Comparison of ENCODE assay signal across 11 cellular contexts in the genomic region with DNA sequence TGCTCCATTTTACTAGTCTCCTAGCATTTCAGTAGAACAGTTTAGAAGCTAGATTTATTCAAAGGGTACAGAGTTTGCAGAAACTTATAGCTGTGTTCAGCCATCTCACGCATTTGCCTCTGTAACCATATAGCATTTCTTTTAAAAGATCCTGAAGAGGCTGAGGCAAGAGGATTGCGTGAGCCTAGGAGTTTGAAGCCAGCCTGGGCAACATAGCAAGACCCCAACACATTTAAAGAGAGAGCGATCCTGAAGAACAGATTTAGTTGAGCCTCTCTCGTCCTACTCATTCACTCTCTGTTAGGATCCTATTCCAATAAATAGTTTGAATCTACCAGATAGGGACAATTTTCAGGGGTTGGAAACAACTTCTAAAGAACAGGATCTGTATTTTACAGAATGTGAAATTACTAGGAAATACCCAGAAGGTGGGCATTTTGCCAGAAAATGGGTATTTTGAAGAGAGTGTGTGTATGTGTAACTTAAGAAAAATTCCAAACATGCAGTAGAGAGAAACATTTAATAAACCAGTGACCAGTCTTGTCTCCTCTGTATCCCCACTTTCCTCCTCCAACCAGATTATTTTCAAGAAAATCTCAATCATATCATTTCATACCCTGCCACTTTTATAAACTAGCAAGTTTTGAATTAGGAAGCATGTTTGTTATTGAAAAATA. TPM values are rescaled to one million over a fixed set of nuclear protein-coding genes. Genes with fewer than 3 reads are reported as not detected.
DNase-seq lines count a peak whose midpoint lies in the region; ATAC-seq and TF ChIP-seq lines count a peak whose summit lies in the region.
"Had no signal": no experiment of that assay in that cellular context is flagged by ENCODE, and none has a peak within 500 bp of the region (broad histone marks: within the 10 kb centered on the region; RNA-seq: fewer than 3 reads in every experiment).

No MANE protein-coding gene starts in this region.

- TF ChIP-seq CTCF in BJ (IDR thresholded peaks at IDR 0.05; ENCODE audit: insufficient read depth, low read depth, low read length) (no peak), breast epithelium (IDR thresholded peaks at IDR 0.05) (no peak)

- peak overlapping the region in 9 of 10 donors; percentile 5 to 60 (median 23) for H3K4me3 Mint-ChIP-seq in naive thymus-derived CD4-positive, alpha-beta T cell

- intact Hi-C loops in breast epithelium (cut with DNase I; ENCODE audit: low total_unique reads): no loop called here
- intact Hi-C loops in naive thymus-derived CD4-positive, alpha-beta T cell (cut with micrococcal nuclease): no loop called here

- H3K27me3 ChIP-seq in BJ (ENCODE audit: control insufficient read depth, insufficient read depth, low read length): no peaks in the 10 kb centered on the region
- no peaks in the 10 kb centered on the region for H3K27me3 ChIP-seq in breast epithelium
- H3K27me3 ChIP-seq in naive thymus-derived CD4-positive, alpha-beta T cell (ENCODE audit: control insufficient read depth in 2 of 2, insufficient read depth in 2 of 2, low read length in 2 of 2): no peaks in the 10 kb centered on the region

- peak overlapping the region in 5 of 9 donors; percentile 20 to 66 (median 53) for H3K27ac Mint-ChIP-seq in naive thymus-derived CD4-positive, alpha-beta T cell

- no peaks in the 10 kb centered on the region for H3K9me3 ChIP-seq in breast epithelium
- no peaks in the 10 kb centered on the region for H3K9me3 ChIP-seq in naive thymus-derived CD4-positive, alpha-beta T cell (ENCODE audit: control insufficient read depth in 2 of 3, low read length in 3 of 3)

- DNase-seq in BJ (ENCODE audit: low read depth) (peak; percentile 41), breast epithelium (ENCODE audit: low spot score in 2 of 2) (no peak), SKM-1 (lab: John Stamatoyannopoulos, UW; ENCODE audit: unreplicated experiment) (no peak)
- no peak for DNase-seq in naive thymus-derived CD4-positive, alpha-beta T cell
- DNase-seq in stimulated activated CD4-positive, alpha-beta T cell treated with anti-CD3 and anti-CD28 coated beads, Interleukin-1b, Interleukin-23, amount 100 ng/mL, for 48 hours: no peak
- DNase-seq: effector memory CD4-positive, alpha-beta T cell; posterior cingulate gyrus had no signal

- peak overlapping the region; percentile 2 to 41 for H3K27ac ChIP-seq in breast epithelium
- H3K27ac ChIP-seq in naive thymus-derived CD4-positive, alpha-beta T cell (ENCODE audit: low read depth, low read length): no peak overlapping the region
- H3K27ac ChIP-seq: VCaP had no signal

- CTCF ChIA-PET in BJ (lab: Yijun Ruan, JAX): no interaction called here
- CTCF ChIA-PET in naive thymus-derived CD4-positive, alpha-beta T cell (lab: Charles Lee): no interaction called here

- no peaks in the 10 kb centered on the region for H3K27me3 Mint-ChIP-seq in naive thymus-derived CD4-positive, alpha-beta T cell

- no peak for TF ChIP-seq EP300 in Ishikawa (IDR thresholded peaks at IDR 0.05; ENCODE audit: borderline replicate concordance)

- no peak for TF ChIP-seq RAD21 in Ishikawa (IDR thresholded peaks at IDR 0.05; ENCODE audit: low read depth)

- H3K4me1 ChIP-seq in breast epithelium: peaks cover 0 to 30% of the 10 kb centered on the region in 2 donors
- peaks cover 33 to 37% of the 10 kb centered on the region in 2 donors for H3K4me1 ChIP-seq in naive thymus-derived CD4-positive, alpha-beta T cell (ENCODE audit: control insufficient read depth in 2 of 2, insufficient read depth in 2 of 2, low read length in 2 of 2)

- H3K9me3 Mint-ChIP-seq in naive thymus-derived CD4-positive, alpha-beta T cell: no peaks in the 10 kb centered on the region

- H3K4me1 Mint-ChIP-seq in naive thymus-derived CD4-positive, alpha-beta T cell: peaks cover 47 to 72% (median 61%) of the 10 kb centered on the region in 7 donors

- H3K36me3 Mint-ChIP-seq in naive thymus-derived CD4-positive, alpha-beta T cell: peaks cover 3 to 27% (median 9%) of the 10 kb centered on the region in 5 donors

- H3K36me3 ChIP-seq in BJ (ENCODE audit: control insufficient read depth, insufficient read depth, low read length) (no peaks in the 10 kb centered on the region; the same call in 1 of the 2 replicates), breast epithelium (no peaks in the 10 kb centered on the region)
- H3K36me3 ChIP-seq in naive thymus-derived CD4-positive, alpha-beta T cell (ENCODE audit: control insufficient read depth in 2 of 3, insufficient read depth in 3 of 3, low read length in 3 of 3): peaks cover 0 to 15% (median 0%) of the 10 kb centered on the region in 3 experiments

- ATAC-seq in naive thymus-derived CD4-positive, alpha-beta T cell: no peak
- ATAC-seq in GM21367 (IDR thresholded peaks at IDR 0.05; ENCODE audit: unreplicated experiment) (no peak), HG03097 (IDR thresholded peaks at IDR 0.05; ENCODE audit: low FRiP score, unreplicated experiment) (no peak)

- no peak for TF ChIP-seq POLR2A in breast epithelium (IDR thresholded peaks at IDR 0.05)

- H3K4me3 ChIP-seq in BJ (ENCODE audit: low read depth, low read length) (no peak overlapping the region), breast epithelium (no peak overlapping the region)
- no peak overlapping the region for H3K4me3 ChIP-seq in naive thymus-derived CD4-positive, alpha-beta T cell (ENCODE audit: low read length)

- POLR2A ChIA-PET in BJ (lab: Charles Lee): no interaction called here
- POLR2A ChIA-PET in naive thymus-derived CD4-positive, alpha-beta T cell (lab: Charles Lee): interaction anchor here (0.7 to 1.0 kb wide), 2 partner anchors 8 to 14 kb away, joined by 3 to 4 read pairs; no protein-coding TSS in a partner anchor

TF ChIP-seq in Ishikawa, 13 proteins besides CTCF, POLR2A, EP300 and RAD21:
- TF ChIP-seq TCF12 (IDR thresholded peaks at IDR 0.05; ENCODE audit: low read depth) (no peak), NFIC (IDR thresholded peaks at IDR 0.05) (peak; percentile 39; the same call in 1 of the 2 replicates), TEAD4 (IDR thresholded peaks at IDR 0.05) (peak; percentile 50; the same call in 1 of the 2 replicates)

RNA-seq across cellular contexts. Expression of gene EIF3J, which starts 4.5 kb away (rescaled TPM):
- 22.5 and 54.4 TPM in 2 replicates for polyA plus RNA-seq in BJ (2011; rRNA removed)
- polyA minus RNA-seq in BJ (2011; rRNA and poly(A)+ RNA removed): 12.8 and 15.3 TPM in 2 replicates
- 10 to 100 TPM; 46.6 to 82.0 (median 68.2) TPM for total RNA-seq in breast epithelium
- total RNA-seq in naive thymus-derived CD4-positive, alpha-beta T cell: 10 to 100 TPM; 52.9 to 83.4 (median 66.5) TPM
- 10 to 100 TPM; 19.3 to 22.7 TPM for polyA plus RNA-seq in naive thymus-derived CD4-positive, alpha-beta T cell
